In genomic region chr14:50343424-50343823, GRCh38 we compare ENCODE assay signal across 11 cellular contexts. TPM values are rescaled to one million over a fixed set of nuclear protein-coding genes. Genes with fewer than 3 reads are reported as not detected.
A peak's percentile ranks its signal among the peaks of the same experiment; 100 is the strongest.
DNase-seq lines count a peak whose midpoint lies in the region; ATAC-seq, FAIRE-seq and TF ChIP-seq lines count a peak whose summit lies in the region.
"Had no signal": no experiment of that assay in that cellular context is flagged by ENCODE, and none has a peak within 500 bp of the region (broad histone marks: within the 10 kb centered on the region; RNA-seq: fewer than 3 reads in every experiment).

No MANE protein-coding gene starts in this region.

- POLR2A ChIA-PET in GM12878 (lab: Charles Lee) = interaction anchor here (1.2 kb wide), 1 partner anchor 21 kb away, joined by 5 read pairs; no protein-coding TSS in a partner anchor

- no peak overlapping the region for H3K4me3 ChIP-seq in right atrium auricular region
- H3K4me3 ChIP-seq in GM12878 = no peak overlapping the region
- H3K4me3 ChIP-seq in prostate gland = no peak overlapping the region
- H3K4me3 ChIP-seq: skin epidermis had no signal

- FAIRE-seq in GM12878 (lab: Jason Lieb, UNC) = no peak
- FAIRE-seq: kidney had no signal

- BruUV-seq in GM12878 (replicated peaks; lab: Mats Ljungman, UMichigan) = no TSS peak

- no peaks in the 10 kb centered on the region for H3K27me3 ChIP-seq in right atrium auricular region
- H3K27me3 ChIP-seq in GM12878 (replicated peaks in 1 of 2; ENCODE audit: control insufficient read depth in 2 of 2, insufficient read depth in 2 of 2, low read length in 1 of 2) = no peaks in the 10 kb centered on the region
- no peaks in the 10 kb centered on the region for H3K27me3 ChIP-seq in prostate gland (replicated peaks; ENCODE audit: insufficient read depth)

- no peaks in the 10 kb centered on the region for H3K9me3 ChIP-seq in right atrium auricular region
- no peaks in the 10 kb centered on the region for H3K9me3 ChIP-seq in GM12878 (replicated peaks; ENCODE audit: control insufficient read depth, insufficient read depth, low read length)
- no peaks in the 10 kb centered on the region for H3K9me3 ChIP-seq in prostate gland

- in situ Hi-C loops in GM12878 (cut with MboI) = no loop called here

- TF ChIP-seq EP300 in GM12878 (IDR thresholded peaks at IDR 0.05; ENCODE audit: borderline replicate concordance in 1 of 2, control insufficient read depth in 1 of 2, low read depth in 2 of 2, low read length in 2 of 2) = no peak

- SMC1A ChIA-PET in GM12878 (lab: Charles Lee; ENCODE audit: uncharacterized antibody, unreplicated experiment) = interaction anchor here (0.7 to 4.0 kb wide), 15 partner anchors 20 to 517 kb away, joined by 3 to 24 read pairs (median 4); partner anchors contain the start of gene CDKL1

- H3K9ac ChIP-seq in GM12878 (ENCODE audit: control insufficient read depth, insufficient read depth, low read length) = no peak overlapping the region

- RAD21 ChIA-PET in GM12878 (lab: Charles Lee; ENCODE audit: unreplicated experiment) = interaction anchor here (0.7 to 2.7 kb wide), 16 partner anchors 13 to 517 kb away, joined by 3 to 19 read pairs (median 5); partner anchors contain the start of genes DMAC2L, L2HGDH and MAP4K5

- TF ChIP-seq CTCF in right atrium auricular region (IDR thresholded peaks at IDR 0.05) (no peak), GM12878 (IDR thresholded peaks at IDR 0.05 in 2 of 3, conservative IDR thresholded peaks at IDR 0.05 in 1 of 3; ENCODE audit: control insufficient read depth in 2 of 3, extremely low read depth in 1 of 3, insufficient read depth in 1 of 3, low read depth in 3 of 3, low read length in 3 of 3) (no peak), prostate gland (IDR thresholded peaks at IDR 0.05) (no peak)

- 29% methylated on average over 1 of the region's 1 CpG for WGBS in GM12878 (ENCODE audit: insufficient coverage, insufficient replicate concordance, low lambda C conversion rate, missing lambda C conversion rate)
- 68% methylated on average over 1 of the region's 1 CpG for WGBS in prostate gland

- H3K27ac ChIP-seq in right atrium auricular region = peak overlapping the region in 1 of 2 donors; percentile 62
- no peak overlapping the region for H3K27ac ChIP-seq in GM12878 (ENCODE audit: control insufficient read depth, insufficient read depth)
- H3K27ac ChIP-seq in prostate gland = peak overlapping the region; percentile 37 to 67

- H4K20me1 ChIP-seq in GM12878 (ENCODE audit: control insufficient read depth, insufficient read depth) = no peaks in the 10 kb centered on the region

- no peaks in the 10 kb centered on the region for H3K79me2 ChIP-seq in GM12878 (ENCODE audit: control insufficient read depth, insufficient read depth, low read length)

- CTCF ChIA-PET in GM12878 (lab: Yijun Ruan, JAX) = interaction anchor here (1.0 to 3.0 kb wide), 22 partner anchors 10 to 517 kb away, joined by 3 to 22 read pairs (median 5); partner anchors contain the start of gene MAP4K5

- H3K4me1 ChIP-seq in right atrium auricular region (peaks cover 0 to 31% of the 10 kb centered on the region in 2 donors), GM12878 (ENCODE audit: control insufficient read depth, insufficient read depth, low read length) (peaks cover 9% of the 10 kb centered on the region), prostate gland (replicated peaks) (peaks cover 13% of the 10 kb centered on the region)

- H2AFZ ChIP-seq in GM12878 (ENCODE audit: control insufficient read depth, low read depth, low read length) = no peak overlapping the region

- no peak for TF ChIP-seq RAD21 in GM12878 (IDR thresholded peaks at IDR 0.05; ENCODE audit: insufficient read depth, low read depth, low read length)

- no peak overlapping the region for H3K4me2 ChIP-seq in GM12878 (ENCODE audit: control insufficient read depth, insufficient read depth)

- intact Hi-C loops in left ventricle myocardium superior (cut with micrococcal nuclease) = no loop called here
- intact Hi-C loops in GM12878 (cut with micrococcal nuclease; ENCODE audit: unreplicated experiment) = loop anchor here (10.0 kb wide), 1 partner anchor 421 kb away; no protein-coding TSS in a partner anchor
- intact Hi-C loops in prostate gland (cut with DNase I) = loop anchor here (5.0 to 10.0 kb wide), 2 partner anchors 54 to 431 kb away; partner anchors contain the start of gene CDKL1

- no peak for TF ChIP-seq POLR2A in GM12878 (IDR thresholded peaks at IDR 0.05; ENCODE audit: low read depth, low read length)
- no peak for TF ChIP-seq POLR2A in prostate gland (IDR thresholded peaks at IDR 0.05)

- H3K36me3 ChIP-seq in right atrium auricular region = no peaks in the 10 kb centered on the region
- peaks cover 0 to 4% of the 10 kb centered on the region in 2 experiments; a peak in 1 of 4 replicates for H3K36me3 ChIP-seq in GM12878 (ENCODE audit: control insufficient read depth in 2 of 2, insufficient read depth in 2 of 2, low read length in 1 of 2)
- H3K36me3 ChIP-seq in prostate gland = no peaks in the 10 kb centered on the region

- ATAC-seq in left ventricle myocardium superior (peak; percentile 6), GM12878 (peak; percentile 10; the same call in 2 of the 3 replicates), GM21619 (IDR thresholded peaks at IDR 0.05; ENCODE audit: unreplicated experiment) (no peak), HG02884 (IDR thresholded peaks at IDR 0.05; ENCODE audit: unreplicated experiment) (no peak)

- no peak for DNase-seq in left ventricle myocardium superior
- no peak for DNase-seq in right atrium auricular region (ENCODE audit: low spot score)
- no peak for DNase-seq in GM12878 (ENCODE audit: low read depth, low spot score)
- DNase-seq in prostate gland (ENCODE audit: low spot score) = no peak
- DNase-seq in GOT3 (lab: John Stamatoyannopoulos, UW) = no peak
- no peak for DNase-seq in NCI-H1048 (lab: John Stamatoyannopoulos, UW)
- DNase-seq: T-helper 9 cell had no signal

RNA-seq across cellular contexts. Expression of gene DMAC2L, which starts 31.3 kb away (rescaled TPM):
- total RNA-seq in left ventricle myocardium superior (22.6 TPM), right atrium auricular region (10 to 100 TPM; 10.1 to 22.8 TPM), GM12878 (2014; rRNA removed) (9.5 and 11.3 TPM in 2 replicates), GM12878 (2014; rRNA removed; fragmentation: Illumina TruSeq; extraction: Trizol) (11.9 TPM in 2 replicates), GM12878 (2021) (21.4 and 22.5 TPM in 2 replicates), prostate gland (10 to 100 TPM in 1 of 2 donors, 1 to 10 TPM in 1; 6.9 to 24.5 TPM)
- 38.7 and 40.8 TPM in 2 replicates for total RNA-seq in GM12878 (2013; cell fraction: nucleolus; rRNA removed)
- 10.8 TPM for polyA plus RNA-seq in GM12878 (2011; ENCODE audit: low read depth)
- polyA plus RNA-seq in GM12878 (2011; rRNA removed) (33.8 and 34.9 TPM in 2 replicates), GM12878 (2014; fragmentation: Illumina TruSeq; extraction: Trizol) (11.9 and 14.5 TPM in 2 replicates), GM12878 (2014; fragmentation: Nextera tagmentation; extraction: Ambion mirVana) (10 to 100 TPM; 63.7 to 76.3 TPM), GM12878 (2014; rRNA removed) (17.2 and 20.9 TPM in 2 replicates), GM12878 (2016; fragmentation: Nextera tagmentation; extraction: Ambion mirVana) (10 to 100 TPM; 34.1 to 35.8 TPM)
- polyA plus RNA-seq in GM12878 (2011; cell fraction: cytosol; rRNA removed) = 20.5 and 26.7 TPM in 2 replicates
- 15.8 and 17.5 TPM in 2 replicates for polyA plus RNA-seq in GM12878 (2011; cell fraction: nucleus; rRNA removed)
- polyA plus RNA-seq in GM12878 (2012) = 16.0 and 19.3 TPM in 2 replicates
- 14.7 and 20.0 TPM in 2 replicates for polyA minus RNA-seq in GM12878 (2011; rRNA and poly(A)+ RNA removed)
- polyA minus RNA-seq in GM12878 (2011; cell fraction: cytosol; rRNA and poly(A)+ RNA removed) = 6.4 and 6.9 TPM in 2 replicates
- polyA minus RNA-seq in GM12878 (2011; cell fraction: nucleus; rRNA and poly(A)+ RNA removed) = 11.1 and 18.5 TPM in 2 replicates

RNA-seq across cellular contexts. Expression of gene L2HGDH, which starts 31.4 kb away (rescaled TPM):
- total RNA-seq in left ventricle myocardium superior = 13.4 TPM
- total RNA-seq in right atrium auricular region = 1 to 10 TPM; 4.0 to 8.3 TPM
- 18.0 and 18.5 TPM in 2 replicates for total RNA-seq in GM12878 (2013; cell fraction: nucleolus; rRNA removed)
- 13.3 and 15.9 TPM in 2 replicates for total RNA-seq in GM12878 (2014; rRNA removed)
- 9.7 and 10.5 TPM in 2 replicates for total RNA-seq in GM12878 (2014; rRNA removed; fragmentation: Illumina TruSeq; extraction: Trizol)
- total RNA-seq in GM12878 (2021) = 14.1 TPM in 2 replicates
- polyA plus RNA-seq in GM12878 (2011; ENCODE audit: low read depth) = 5.8 TPM
- polyA plus RNA-seq in GM12878 (2011; rRNA removed) = 11.7 and 12.0 TPM in 2 replicates
- polyA plus RNA-seq in GM12878 (2011; cell fraction: cytosol; rRNA removed) = 9.8 and 17.0 TPM in 2 replicates
- 6.1 and 10.4 TPM in 2 replicates for polyA plus RNA-seq in GM12878 (2011; cell fraction: nucleus; rRNA removed)
- 8.0 and 8.9 TPM in 2 replicates for polyA plus RNA-seq in GM12878 (2012)
- polyA plus RNA-seq in GM12878 (2014; fragmentation: Illumina TruSeq; extraction: Trizol) = 13.7 and 16.9 TPM in 2 replicates
- polyA plus RNA-seq in GM12878 (2014; fragmentation: Nextera tagmentation; extraction: Ambion mirVana) = 1 to 10 TPM; 2.6 to 3.0 TPM
- polyA plus RNA-seq in GM12878 (2014; rRNA removed) = 13.4 and 16.3 TPM in 2 replicates
- 10 to 100 TPM; 14.4 to 18.3 TPM for polyA plus RNA-seq in GM12878 (2016; fragmentation: Nextera tagmentation; extraction: Ambion mirVana)
- polyA minus RNA-seq in GM12878 (2011; rRNA and poly(A)+ RNA removed) = 7.0 and 8.5 TPM in 2 replicates
- polyA minus RNA-seq in GM12878 (2011; cell fraction: cytosol; rRNA and poly(A)+ RNA removed) = 5.2 and 5.8 TPM in 2 replicates
- polyA minus RNA-seq in GM12878 (2011; cell fraction: nucleus; rRNA and poly(A)+ RNA removed) = 7.5 and 12.3 TPM in 2 replicates
- 1 to 10 TPM; 5.6 to 6.5 TPM for total RNA-seq in prostate gland

RNA-seq across cellular contexts. Expression of gene CDKL1, which starts 53.3 kb away (rescaled TPM):
- total RNA-seq in left ventricle myocardium superior (2.0 TPM), right atrium auricular region (1 to 10 TPM; 2.4 to 4.6 TPM), GM12878 (2014; rRNA removed) (11.0 and 20.4 TPM in 2 replicates), GM12878 (2014; rRNA removed; fragmentation: Illumina TruSeq; extraction: Trizol) (19.0 and 22.6 TPM in 2 replicates), GM12878 (2021) (10.6 and 11.9 TPM in 2 replicates), prostate gland (10 to 100 TPM in 1 of 2 donors, 1 to 10 TPM in 1; 3.4 to 18.5 TPM)
- 34.6 and 45.7 TPM in 2 replicates for total RNA-seq in GM12878 (2013; cell fraction: nucleolus; rRNA removed)
- polyA plus RNA-seq in GM12878 (2011; ENCODE audit: low read depth) = 2.0 TPM
- polyA plus RNA-seq in GM12878 (2011; rRNA removed) (17.4 and 20.9 TPM in 2 replicates), GM12878 (2014; fragmentation: Illumina TruSeq; extraction: Trizol) (9.0 and 9.3 TPM in 2 replicates), GM12878 (2014; fragmentation: Nextera tagmentation; extraction: Ambion mirVana) (10 to 100 TPM in 1 of 2 experiments, 1 to 10 TPM in 1; 10.0 to 17.2 TPM), GM12878 (2014; rRNA removed) (5.8 and 9.0 TPM in 2 replicates), GM12878 (2016; fragmentation: Nextera tagmentation; extraction: Ambion mirVana) (10 to 100 TPM; 10.1 to 11.3 TPM)
- polyA plus RNA-seq in GM12878 (2011; cell fraction: cytosol; rRNA removed) = 7.3 and 9.6 TPM in 2 replicates
- 14.2 and 16.3 TPM in 2 replicates for polyA plus RNA-seq in GM12878 (2011; cell fraction: nucleus; rRNA removed)
- 5.0 and 6.5 TPM in 2 replicates for polyA plus RNA-seq in GM12878 (2012)
- 16.2 and 24.2 TPM in 2 replicates for polyA minus RNA-seq in GM12878 (2011; rRNA and poly(A)+ RNA removed)
- 6.2 and 6.9 TPM in 2 replicates for polyA minus RNA-seq in GM12878 (2011; cell fraction: cytosol; rRNA and poly(A)+ RNA removed)
- polyA minus RNA-seq in GM12878 (2011; cell fraction: nucleus; rRNA and poly(A)+ RNA removed) = 9.1 and 16.3 TPM in 2 replicates

Comparison
In these comparisons a context has a peak if more than half of its experiments do, and no peak if none do; other contexts are left out.
1. ATAC-seq: peak in left ventricle myocardium superior (single experiment) and GM12878 (single experiment); none in GM21619 (single experiment) and HG02884 (single experiment).